Comparison of ENCODE assay signal across 8 cellular contexts in genomic region chr4:13627606-13628301, GRCh38. TPM values are rescaled to one million over a fixed set of nuclear protein-coding genes. Genes with fewer than 3 reads are reported as not detected.
DNase-seq lines count a peak whose midpoint lies in the region; ATAC-seq, FAIRE-seq and TF ChIP-seq lines count a peak whose summit lies in the region.

BOD1L1 (minus strand) TSS chr4:13627725; CDS start chr4:13627587, 138 bp downstream.

- TF ChIP-seq POLR2A in endothelial cell of umbilical vein (IDR thresholded peaks at IDR 0.05; ENCODE audit: low read depth, low read length): peak; percentile 98

- no peaks in the 10 kb centered on the region for H3K9me1 ChIP-seq in endothelial cell of umbilical vein (replicated peaks; ENCODE audit: control insufficient read depth, extremely low read depth, insufficient read depth, low read length)

- CTCF ChIA-PET in endothelial cell of umbilical vein (lab: Charles Lee): interaction anchor here (1.4 to 4.6 kb wide), 5 partner anchors 9 to 900 kb away, joined by 3 to 16 read pairs (median 4); no protein-coding TSS in a partner anchor

- peak within 1 kb of the TSS; percentile 98 for H3K9ac ChIP-seq in endothelial cell of umbilical vein (replicated peaks; ENCODE audit: extremely low read depth, insufficient read depth, low read length)

- peak within 1 kb of the TSS; percentile 93 for H2AFZ ChIP-seq in endothelial cell of umbilical vein (ENCODE audit: low read depth, low read length)

- peak within 1 kb of the TSS; percentile 98 for H3K4me2 ChIP-seq in endothelial cell of umbilical vein (ENCODE audit: insufficient read depth, low read length)

- peak; percentile 86 for FAIRE-seq in endothelial cell of umbilical vein (lab: Jason Lieb, UNC)

- intact Hi-C loops in endothelial cell of umbilical vein (cut with micrococcal nuclease): loop anchor here (1.0 to 5.0 kb wide), 3 partner anchors 27 to 1375 kb away; partner anchors contain the start of genes CPEB2 and RAB28

- H3K79me2 ChIP-seq in endothelial cell of umbilical vein (ENCODE audit: control insufficient read depth, insufficient read depth, low read length): peaks cover 34% of the 10 kb centered on the region

- POLR2A ChIA-PET in endothelial cell of umbilical vein (lab: Charles Lee): interaction anchor here (1.0 kb wide), 1 partner anchor 26 kb away, joined by 4 read pairs; no protein-coding TSS in a partner anchor

- TSS peak; percentile 93 for BruUV-seq in endothelial cell of umbilical vein (replicated peaks; lab: Mats Ljungman, UMichigan)

- ATAC-seq in GM21360 (IDR thresholded peaks at IDR 0.05; ENCODE audit: unreplicated experiment): peak; percentile 90

- in situ Hi-C loops in Caki2 (cut with HindIII; ENCODE audit: low pct_unique_long_range_greater_than_20kb, low sequenced_read_pairs): no loop called here

- peak; percentile 86 for DNase-seq in Caki2 (ENCODE audit: low read depth)
- peak; percentile 92 for DNase-seq in HT1080 (ENCODE audit: low read depth)
- DNase-seq in NOMO-1 treated with dmso at 0.1 percent for 144 hours (lab: John Stamatoyannopoulos, UW; ENCODE audit: unreplicated experiment): peak; percentile 85
- DNase-seq in activated CD8-positive, alpha-beta memory T cell treated with anti-CD3 and anti-CD28 coated beads, Interleukin-2, amount 50 U/mL, for 1 hour (ENCODE audit: extremely low read depth): peak; percentile 45
- peak; percentile 91 for DNase-seq in endothelial cell of umbilical vein (ENCODE audit: low read depth, low spot score)
- peak; percentile 95 for DNase-seq in midbrain (lab: John Stamatoyannopoulos, UW)
- DNase-seq in stimulated activated CD8-positive, alpha-beta memory T cell treated with anti-CD3 and anti-CD28 coated beads, Interleukin-2, amount 100 ng/mL, for 1 hour (ENCODE audit: low read depth in 2 of 2): peak; percentile 52

- H3K36me3 ChIP-seq in endothelial cell of umbilical vein (ENCODE audit: control insufficient read depth in 2 of 2, extremely low read depth in 1 of 2, insufficient read depth in 2 of 2, low read length in 2 of 2): no peaks in the 10 kb centered on the region

- no peaks in the 10 kb centered on the region for H3K9me3 ChIP-seq in endothelial cell of umbilical vein (replicated peaks; ENCODE audit: control insufficient read depth, insufficient read depth, low read length)

- peak; percentile 42 to 76 for TF ChIP-seq CTCF in endothelial cell of umbilical vein (IDR thresholded peaks at IDR 0.05; ENCODE audit: extremely low read depth in 1 of 2, insufficient read depth in 1 of 2, low read depth in 1 of 2, low read length in 2 of 2)

- no peaks in the 10 kb centered on the region for H4K20me1 ChIP-seq in endothelial cell of umbilical vein (replicated peaks; ENCODE audit: control insufficient read depth, extremely low read depth, insufficient read depth, low read length)

- dilution Hi-C loops in endothelial cell of umbilical vein (cut with MboI; ENCODE audit: extremely low pct_ligation_motif_present, low sequenced_read_pairs): loop anchor here (25.0 kb wide), 1 partner anchor 560 kb away; no protein-coding TSS in a partner anchor

- H3K27ac ChIP-seq in endothelial cell of umbilical vein (ENCODE audit: insufficient read depth, low read depth, low read length): peak within 1 kb of the TSS; percentile 90

- peak within 1 kb of the TSS; percentile 71 to 91 (median 81) for H3K4me3 ChIP-seq in endothelial cell of umbilical vein (replicated peaks in 1 of 3; ENCODE audit: insufficient read depth in 1 of 3, low read depth in 1 of 3, low read length in 3 of 3)

- H3K4me1 ChIP-seq in endothelial cell of umbilical vein (ENCODE audit: control insufficient read depth, extremely low read depth, insufficient read depth, low read length): peaks cover 16% of the 10 kb centered on the region

- no peaks in the 10 kb centered on the region for H3K27me3 ChIP-seq in endothelial cell of umbilical vein (ENCODE audit: control insufficient read depth in 2 of 2, insufficient read depth in 2 of 2, low read length in 2 of 2)

TF ChIP-seq in endothelial cell of umbilical vein, 7 proteins besides CTCF, POLR2A, EP300 and RAD21:
- TF ChIP-seq POLR2AphosphoS5 (IDR thresholded peaks at IDR 0.05; ENCODE audit: insufficient read depth, low read depth, low read length) (peak; percentile 98), GATA2 (IDR thresholded peaks at IDR 0.05; ENCODE audit: insufficient read depth, insufficient read length, low read depth, low read length) (no peak), MYC (IDR thresholded peaks at IDR 0.05; ENCODE audit: low read depth, low read length) (no peak), FOS (IDR thresholded peaks at IDR 0.05; ENCODE audit: borderline replicate concordance, insufficient read depth, low read length) (no peak), EZH2 (IDR thresholded peaks at IDR 0.05; ENCODE audit: borderline replicate concordance, low read depth, low read length, severe bottlenecking) (no peak)

RNA-seq across cellular contexts. Expression of gene BOD1L1, which starts in this region (rescaled TPM):
- total RNA-seq in Caki2 (2014; rRNA removed; shearing (Covaris generic); ENCODE audit: low replicate concordance): 4.2 and 5.0 TPM in 2 replicates
- 24.9 and 28.1 TPM in 2 replicates for total RNA-seq in HT1080 (2014; rRNA removed; shearing (Covaris generic))
- polyA plus RNA-seq in HT1080 (2015; cell fraction: cytosol; rRNA removed): 18.3 and 27.3 TPM in 2 replicates
- polyA plus RNA-seq in HT1080 (2015; cell fraction: nucleus; rRNA removed): 84.4 and 87.6 TPM in 2 replicates
- total RNA-seq in endothelial cell of umbilical vein: 27.5 and 31.2 TPM in 2 replicates
- 3.7 and 5.2 TPM in 2 replicates for polyA plus RNA-seq in endothelial cell of umbilical vein
- polyA plus RNA-seq in endothelial cell of umbilical vein (2011; cell fraction: cytosol; rRNA removed): 8.3 and 8.9 TPM in 2 replicates
- 34.0 and 47.8 TPM in 2 replicates for polyA plus RNA-seq in endothelial cell of umbilical vein (2011; cell fraction: nucleus; rRNA removed)
- polyA plus RNA-seq in endothelial cell of umbilical vein (2012): 11.6 and 16.6 TPM in 2 replicates
- polyA minus RNA-seq in endothelial cell of umbilical vein: 18.4 and 19.2 TPM in 2 replicates
- 17.4 TPM for polyA minus RNA-seq in endothelial cell of umbilical vein (2011; cell fraction: cytosol; rRNA and poly(A)+ RNA removed)
- polyA minus RNA-seq in endothelial cell of umbilical vein (2011; cell fraction: nucleus; rRNA and poly(A)+ RNA removed): 43.3 and 52.6 TPM in 2 replicates

Comparison
In these comparisons a context has a peak if more than half of its experiments do, and no peak if none do; other contexts are left out.
1. Peak in every context shown above with its lines: DNase-seq, ATAC-seq, H3K4me3 ChIP-seq and H3K27ac ChIP-seq.
2. DNase-seq: peak in every context shown above with its lines; median percentile 95 in midbrain; 92 in HT1080; 91 in endothelial cell of umbilical vein; 86 in Caki2; 85 in NOMO-1 treated with dmso at 0.1 percent for 144 hours; 52 in stimulated activated CD8-positive, alpha-beta memory T cell treated with anti-CD3 and anti-CD28 coated beads, Interleukin-2, amount 100 ng/mL, for 1 hour; 45 in activated CD8-positive, alpha-beta memory T cell treated with anti-CD3 and anti-CD28 coated beads, Interleukin-2, amount 50 U/mL, for 1 hour.